In genomic region chr12:4320287-4320858, GRCh38 we compare ENCODE assay signal across 8 cellular contexts. TPM values are rescaled to one million over a fixed set of nuclear protein-coding genes. Genes with fewer than 3 reads are reported as not detected.
A peak's percentile ranks its signal among the peaks of the same experiment; 100 is the strongest.
DNase-seq lines count a peak whose midpoint lies in the region; ATAC-seq, FAIRE-seq and TF ChIP-seq lines count a peak whose summit lies in the region.

No MANE protein-coding gene starts in this region.

- intact Hi-C loops in PC-3 (cut with micrococcal nuclease) (no loop called here), pancreas (cut with DNase I) (no loop called here)

- no peaks in the 10 kb centered on the region for H3F3A ChIP-seq in PC-3 (ENCODE audit: low read length, unreplicated experiment)

- H2AFZ ChIP-seq in PC-3 (ENCODE audit: low read length): peak overlapping the region; percentile 93

- H3K36me3 ChIP-seq in PC-3 (ENCODE audit: low read depth, low read length) (no peaks in the 10 kb centered on the region), pancreas (no peaks in the 10 kb centered on the region)

- H3K27me3 ChIP-seq in PC-3 (ENCODE audit: low read length) (no peaks in the 10 kb centered on the region), pancreas (no peaks in the 10 kb centered on the region)

- BruUV-seq in PC-3 (replicated peaks; lab: Mats Ljungman, UMichigan): TSS peak; percentile 98

- H3K9me3 ChIP-seq in PC-3 (ENCODE audit: low read length) (no peaks in the 10 kb centered on the region), pancreas (no peaks in the 10 kb centered on the region)

- H4K20me1 ChIP-seq in PC-3 (ENCODE audit: low read length): no peaks in the 10 kb centered on the region

- H3K9me2 ChIP-seq in PC-3 (replicated peaks; ENCODE audit: low read length): no peaks in the 10 kb centered on the region

- TF ChIP-seq CTCF in PC-3 (conservative IDR thresholded peaks at IDR 0.05; ENCODE audit: low read depth, low read length) (no peak), pancreas (IDR thresholded peaks at IDR 0.05) (no peak)

- CTCF ChIA-PET in PC-3 (lab: Charles Lee): no interaction called here

- no peak for FAIRE-seq in pancreas (lab: Jason Lieb, UNC)

- POLR2A ChIA-PET in PC-3 (lab: Charles Lee; ENCODE audit: unreplicated experiment): no interaction called here

- H3K4me1 ChIP-seq in PC-3 (ENCODE audit: insufficient read depth, low read length) (peaks cover 11% of the 10 kb centered on the region), pancreas (peaks cover 0 to 8% (median 0%) of the 10 kb centered on the region in 3 donors)

- H3K79me2 ChIP-seq in PC-3 (ENCODE audit: low read length): peaks cover 28% of the 10 kb centered on the region

- 1 to 2% methylated on average over 18 of the region's 18 CpGs for WGBS in pancreas, 2 donors

- H3K4me2 ChIP-seq in PC-3 (ENCODE audit: low read length): peak overlapping the region; percentile 89

- DNase-seq in PC-3 (no peak), pancreas (no peak), anterior cingulate cortex (lab: John Stamatoyannopoulos, UW) (no peak), NCI-H2029 treated with DMSO at 0.1 percent for 48 hours (lab: John Stamatoyannopoulos, UW) (no peak), DMS79 treated with DMSO at 0.1 percent for 48 hours (lab: John Stamatoyannopoulos, UW) (no peak)

- H3K27ac ChIP-seq in PC-3 (ENCODE audit: low read length) (no peak overlapping the region), pancreas (peak overlapping the region in 3 of 4 donors; percentile 55 to 71 (median 59))

- ATAC-seq in GM18861 (IDR thresholded peaks at IDR 0.05; ENCODE audit: unreplicated experiment): peak; percentile 12
- ATAC-seq in HG02588 (IDR thresholded peaks at IDR 0.05; ENCODE audit: unreplicated experiment): peak; percentile 27
- peak; percentile 44 for ATAC-seq in PC-3
- peak; percentile 40 for ATAC-seq in esophagus mucosa
- peak in 3 of 4 donors; percentile 16 to 40 (median 26) for ATAC-seq in pancreas

- H3K9ac ChIP-seq in PC-3 (ENCODE audit: low read length): peak overlapping the region; percentile 71

- H3K4me3 ChIP-seq in PC-3 (ENCODE audit: low read length) (peak overlapping the region; percentile 95), pancreas (peak overlapping the region; percentile 48 to 96 (median 82))

RNA-seq across cellular contexts. Expression of gene TIGAR, which starts 0.6 kb away (rescaled TPM):
- total RNA-seq in PC-3 (2014; rRNA removed) (3.7 and 4.6 TPM in 2 replicates), esophagus mucosa (6.1 TPM), pancreas (1 to 10 TPM in 5 of 6 donors, under 1 TPM in 1; 0.51 to 5.5 (median 1.8) TPM)
- 1 to 10 TPM; 1.4 to 2.3 TPM for polyA plus RNA-seq in pancreas

RNA-seq across cellular contexts. Expression of gene CCND2, which starts 46.8 kb away (rescaled TPM):
- total RNA-seq in PC-3 (2014; rRNA removed) (not detected in 2 replicates), esophagus mucosa (48.9 TPM), pancreas (10 to 100 TPM; 51.5 to 75.6 (median 63.5) TPM)
- polyA plus RNA-seq in pancreas: 1 to 10 TPM; 6.3 to 9.1 TPM

RNA-seq across cellular contexts. Expression of gene FGF23, which starts 59.1 kb away (rescaled TPM):
- total RNA-seq in PC-3 (2014; rRNA removed): not detected in 2 replicates
- not detected for total RNA-seq in esophagus mucosa
- total RNA-seq in pancreas: not detected
- not detected for polyA plus RNA-seq in pancreas

Comparison
In these comparisons a context has a peak if more than half of its experiments do, and no peak if none do; other contexts are left out.
1. RNA of gene CCND2, which starts 46.8 kb away (total RNA-seq): 51.5 to 75.6 TPM in pancreas and 48.9 TPM in esophagus mucosa (single experiment); not detected in PC-3; every median in the first group is over 10 times any median in the second.
2. Peak in every context shown above with its lines, with median percentiles within 50 percentile points of each other: ATAC-seq.